19 cellular contexts compared by ENCODE assay signal in the genomic region with DNA sequence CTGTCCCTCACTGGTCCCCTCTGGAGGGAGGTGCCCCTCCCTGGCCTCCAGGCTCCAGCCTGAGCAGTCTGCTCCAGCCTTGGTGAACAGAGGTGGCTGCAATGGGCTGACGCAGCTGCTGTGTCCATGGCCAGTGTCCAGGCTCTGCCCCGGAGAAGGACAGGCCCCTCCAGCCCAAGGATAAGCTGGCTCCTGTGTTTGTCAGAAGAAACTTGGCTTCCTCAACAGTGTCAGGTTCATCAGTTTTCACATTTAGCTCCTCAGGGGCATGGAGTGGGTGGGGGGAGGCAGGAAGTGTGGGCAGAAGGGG.
"Had no signal": no experiment of that assay in that cellular context is flagged by ENCODE, and none has a peak within 500 bp of the region (broad histone marks: within the 10 kb centered on the region; RNA-seq: fewer than 3 reads in every experiment).

No MANE protein-coding gene starts in this region.

- DNase-seq: activated CD4-positive, alpha-beta T cell treated with anti-CD3 and anti-CD28 coated beads, Interleukin-2, amount 50 U/mL, for 48 hours; activated effector memory CD4-positive, alpha-beta T cell treated with anti-CD3 and anti-CD28 coated beads, Interleukin-2, amount 50 U/mL, for 16 hours; activated naive CD4-positive, alpha-beta T cell treated with anti-CD3 and anti-CD28 coated beads, Interleukin-2, amount 50 U/mL, for 16 hours; activated T-cell treated with anti-CD3 and anti-CD28 coated beads, Interleukin-2, amount 50 U/mL, for 72 hours; cortex of kidney; effector CD4-positive, alpha-beta T cell; heart right ventricle; kidney glomerular epithelial cell; mucosa of descending colon; naive thymus-derived CD4-positive, alpha-beta T cell; stimulated activated naive CD4-positive, alpha-beta T cell; uterus; WERI-Rb-1 had no signal

- H3K4me1 Mint-ChIP-seq: memory B cell had no signal

- H3K27me3 ChIP-seq: ascending aorta, uterus had no signal

- H3K4me3 Mint-ChIP-seq: activated T-cell treated with anti-CD3 and anti-CD28 coated beads, Interleukin-2, amount 50 U/mL, for 72 hours; memory B cell; naive thymus-derived CD4-positive, alpha-beta T cell had no signal

- H3K4me3 ChIP-seq: ascending aorta, esophagus muscularis mucosa, gastroesophageal sphincter, heart right ventricle, mucosa of descending colon, uterus had no signal

- H3K36me3 ChIP-seq: ascending aorta, esophagus muscularis mucosa, gastroesophageal sphincter, heart right ventricle, neutrophil, uterus, WERI-Rb-1 had no signal

- H3K79me2 ChIP-seq: parathyroid adenoma had no signal

- H3K27ac Mint-ChIP-seq: activated T-cell treated with anti-CD3 and anti-CD28 coated beads, Interleukin-2, amount 50 U/mL, for 72 hours; memory B cell; naive thymus-derived CD4-positive, alpha-beta T cell had no signal

- H3K9me3 Mint-ChIP-seq: activated T-cell treated with anti-CD3 and anti-CD28 coated beads, Interleukin-2, amount 50 U/mL, for 72 hours; memory B cell had no signal

- H3K27ac ChIP-seq: ascending aorta, esophagus muscularis mucosa, gastroesophageal sphincter, heart right ventricle, neutrophil, parathyroid adenoma, uterus, WERI-Rb-1 had no signal

- ATAC-seq: activated T-cell treated with anti-CD3 and anti-CD28 coated beads, Interleukin-2, amount 50 U/mL, for 72 hours; gastroesophageal sphincter; mucosa of descending colon; naive thymus-derived CD4-positive, alpha-beta T cell had no signal

- H3K4me1 ChIP-seq: ascending aorta, esophagus muscularis mucosa, gastroesophageal sphincter, heart right ventricle, parathyroid adenoma, uterus had no signal

- H3K36me3 Mint-ChIP-seq: memory B cell; naive thymus-derived CD4-positive, alpha-beta T cell had no signal

- H2AFZ ChIP-seq: parathyroid adenoma had no signal
